In the genomic region with DNA sequence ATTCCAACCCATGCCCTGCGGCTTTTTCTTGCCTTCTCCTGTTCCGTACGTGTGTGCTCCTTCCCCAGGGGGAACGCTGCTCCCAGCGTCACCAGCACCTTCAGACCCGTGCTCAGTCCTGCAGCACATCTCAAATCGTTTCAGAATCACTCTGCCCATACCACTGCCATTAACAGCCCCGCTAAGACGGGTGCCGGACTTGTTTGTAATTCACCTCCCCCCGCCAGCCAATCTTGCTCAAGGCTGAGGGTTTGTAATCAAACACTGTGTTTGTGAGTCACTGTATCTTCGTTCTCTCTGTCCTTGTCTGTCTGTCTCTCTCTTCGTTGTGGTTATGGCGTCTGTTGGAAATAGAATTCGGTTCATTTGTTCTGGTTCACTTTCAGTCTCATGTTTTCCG, we compare ENCODE assay signal across 14 cellular contexts. TPM values are rescaled to one million over a fixed set of nuclear protein-coding genes. Genes with fewer than 3 reads are reported as not detected.
DNase-seq lines count a peak whose midpoint lies in the region; ATAC-seq, FAIRE-seq and TF ChIP-seq lines count a peak whose summit lies in the region.
"Had no signal": no experiment of that assay in that cellular context is flagged by ENCODE, and none has a peak within 500 bp of the region (broad histone marks: within the 10 kb centered on the region; RNA-seq: fewer than 3 reads in every experiment).

No MANE protein-coding gene starts in this region.

- peaks cover 0 to 23% (median 14%) of the 10 kb centered on the region in 11 experiments; a peak in 13 of 22 replicates for H3K27me3 ChIP-seq in BLaER1 treated with 17β-estradiol and CSF1 and Interleukin-3, amounts not matched to agents 10 nM and 100 nM
- H3K27me3 ChIP-seq in esophagus muscularis mucosa = peaks cover 0 to 16% (median 0%) of the 10 kb centered on the region in 4 donors
- peaks cover 0 to 24% (median 3%) of the 10 kb centered on the region in 3 donors for H3K27me3 ChIP-seq in psoas muscle (ENCODE audit: insufficient read depth in 3 of 3, low read length in 2 of 3)

- peak; percentile 14 for FAIRE-seq in RCC 7860 (lab: Jason Lieb, UNC)

- no peak for TF ChIP-seq EP300 in esophagus muscularis mucosa (IDR thresholded peaks at IDR 0.05)

- peak overlapping the region in 1 of 11 experiments; percentile 22; a peak in 2 of 22 replicates for H3K27ac ChIP-seq in BLaER1 treated with 17β-estradiol and CSF1 and Interleukin-3, amounts not matched to agents 10 nM and 100 nM
- H3K27ac ChIP-seq in esophagus muscularis mucosa (replicated peaks in 1 of 4) (no peak overlapping the region), psoas muscle (peak overlapping the region; percentile 53)
- H3K27ac ChIP-seq: thoracic aorta had no signal

- H3K4me1 ChIP-seq in BLaER1 treated with 17β-estradiol and CSF1 and Interleukin-3, amounts not matched to agents 10 nM and 100 nM = peaks cover 23 to 41% (median 32%) of the 10 kb centered on the region in 10 experiments
- H3K4me1 ChIP-seq in esophagus muscularis mucosa (peaks cover 7 to 21% (median 20%) of the 10 kb centered on the region in 4 donors), psoas muscle (peaks cover 3% of the 10 kb centered on the region)

- H4K20me1 ChIP-seq in BLaER1 treated with 17β-estradiol and CSF1 and Interleukin-3, amounts not matched to agents 10 nM and 100 nM = no peaks in the 10 kb centered on the region

- peak; percentile 66 to 83 (median 78) for ATAC-seq in psoas muscle
- no peak for ATAC-seq in GM21526 (IDR thresholded peaks at IDR 0.05; ENCODE audit: low FRiP score, unreplicated experiment)
- ATAC-seq in GM18498 (IDR thresholded peaks at IDR 0.05; ENCODE audit: unreplicated experiment) = no peak
- ATAC-seq: activated T-cell treated with anti-CD3 and anti-CD28 coated beads, Interleukin-2, amount 50 U/mL, for 4 hours had no signal

- TF ChIP-seq CTCF in esophagus muscularis mucosa (IDR thresholded peaks at IDR 0.05) = no peak
- TF ChIP-seq CTCF in psoas muscle (IDR thresholded peaks at IDR 0.05) = no peak

- DNase-seq in RCC 7860 (ENCODE audit: low spot score) (peak; percentile 16), esophagus muscularis mucosa (ENCODE audit: extremely low spot score) (no peak), psoas muscle (peak in 1 of 2 donors; percentile 44)
- DNase-seq in stimulated activated CD4-positive, alpha-beta T cell treated with anti-CD3 and anti-CD28 coated beads, Interleukin-4, amount 100 ng/mL, for 1 hour = no peak
- DNase-seq in central memory CD4-positive, alpha-beta T cell = no peak
- DNase-seq: activated CD4-positive, CD25-positive, alpha-beta regulatory T cell; activated T-cell treated with anti-CD3 and anti-CD28 coated beads, Interleukin-2, amount 50 U/mL, for 4 hours; CD4-positive, CD25-positive, alpha-beta regulatory T cell; NCI-H2171 treated with DMSO at 0.1 percent for 48 hours; RPMI8226 had no signal

- no peak overlapping the region for H3K4me3 ChIP-seq in BLaER1 treated with 17β-estradiol and CSF1 and Interleukin-3, amounts not matched to agents 10 nM and 100 nM
- H3K4me3 ChIP-seq in esophagus muscularis mucosa (peak overlapping the region in 3 of 4 donors; percentile 2 to 39 (median 27)), psoas muscle (peak overlapping the region; percentile 53)
- H3K4me3 ChIP-seq: thoracic aorta had no signal

- no peak overlapping the region for H3K9ac ChIP-seq in BLaER1 treated with 17β-estradiol and CSF1 and Interleukin-3, amounts not matched to agents 10 nM and 100 nM

- intact Hi-C loops in esophagus muscularis mucosa (cut with DNase I) (no loop called here), psoas muscle (cut with DNase I) (no loop called here)

- H3K36me3 ChIP-seq in BLaER1 treated with 17β-estradiol and CSF1 and Interleukin-3, amounts not matched to agents 10 nM and 100 nM = no peaks in the 10 kb centered on the region
- H3K36me3 ChIP-seq in esophagus muscularis mucosa (no peaks in the 10 kb centered on the region), psoas muscle (ENCODE audit: insufficient read depth in 1 of 2, low read depth in 1 of 2) (no peaks in the 10 kb centered on the region)
- H3K36me3 ChIP-seq: thoracic aorta had no signal

- H3K9me3 ChIP-seq in BLaER1 treated with 17β-estradiol and CSF1 and Interleukin-3, amounts not matched to agents 10 nM and 100 nM (replicated peaks in 1 of 11) = no peaks in the 10 kb centered on the region
- H3K9me3 ChIP-seq in esophagus muscularis mucosa (no peaks in the 10 kb centered on the region), psoas muscle (no peaks in the 10 kb centered on the region)
- H3K9me3 ChIP-seq: thoracic aorta had no signal

- H3K4me2 ChIP-seq in BLaER1 treated with 17β-estradiol and CSF1 and Interleukin-3, amounts not matched to agents 10 nM and 100 nM = peak overlapping the region; percentile 41 to 63 (median 49); a peak in 19 of 22 replicates

- 78% methylated on average over 16 of the region's 16 CpGs for WGBS in esophagus muscularis mucosa
- WGBS in psoas muscle, 3 donors = 63 to 68% (median 64%) methylated on average over 16 of the region's 16 CpGs

- TF ChIP-seq POLR2A in esophagus muscularis mucosa (IDR thresholded peaks at IDR 0.05; ENCODE audit: low read depth) = no peak

RNA-seq across cellular contexts. Expression of a gene that starts 17.3 kb away (rescaled TPM):
- total RNA-seq in esophagus muscularis mucosa (under 1 TPM in 3 of 4 donors, not detected in 1; 0.23 to 0.33 (median 0.32) TPM), psoas muscle (under 1 TPM in 1 of 4 donors, not detected in 3; 0.32 TPM)
- polyA plus RNA-seq in psoas muscle = under 1 TPM in 2 of 3 donors, not detected in 1; 0.05 to 0.06 TPM
- total RNA-seq: activated T-cell treated with anti-CD3 and anti-CD28 coated beads, Interleukin-2, amount 50 U/mL, for 4 hours; CD4-positive, CD25-positive, alpha-beta regulatory T cell; thoracic aorta had no signal

RNA-seq across cellular contexts. Expression of a gene that starts 33.0 kb away (rescaled TPM):
- total RNA-seq in esophagus muscularis mucosa (10 to 100 TPM; 12.9 to 24.4 (median 21.3) TPM), psoas muscle (10 to 100 TPM in 3 of 4 donors, 1 to 10 TPM in 1; 4.9 to 16.6 (median 13.0) TPM)
- polyA plus RNA-seq in psoas muscle = 1 to 10 TPM; 4.7 to 5.6 (median 4.8) TPM

RNA-seq across cellular contexts. Expression of a gene that starts 33.1 kb away (rescaled TPM):
- total RNA-seq in esophagus muscularis mucosa = 10 to 100 TPM; 11.3 to 13.8 (median 12.7) TPM
- 1 to 10 TPM; 3.2 to 5.1 (median 3.8) TPM for total RNA-seq in psoas muscle
- 1 to 10 TPM; 2.2 to 3.2 (median 2.2) TPM for polyA plus RNA-seq in psoas muscle

RNA-seq across cellular contexts. Expression of a gene that starts 40.2 kb away (rescaled TPM):
- total RNA-seq in esophagus muscularis mucosa = 10 to 100 TPM; 31.0 to 61.0 (median 39.8) TPM
- 10 to 100 TPM; 30.1 to 51.2 (median 37.7) TPM for total RNA-seq in psoas muscle
- 10 to 100 TPM; 26.7 to 77.0 (median 33.5) TPM for polyA plus RNA-seq in psoas muscle

Comparison
In these comparisons a context has a peak if more than half of its experiments do, and no peak if none do; other contexts are left out.
1. H3K4me3 ChIP-seq: peak in esophagus muscularis mucosa (3 of 4) and psoas muscle (single experiment); none in BLaER1 treated with 17β-estradiol and CSF1 and Interleukin-3, amounts not matched to agents 10 nM and 100 nM (0 of 10).
2. ATAC-seq: peak in psoas muscle (4 of 4); none in GM21526 (single experiment) and GM18498 (single experiment).